Comparison of ENCODE assay signal across 8 cellular contexts in the genomic region with DNA sequence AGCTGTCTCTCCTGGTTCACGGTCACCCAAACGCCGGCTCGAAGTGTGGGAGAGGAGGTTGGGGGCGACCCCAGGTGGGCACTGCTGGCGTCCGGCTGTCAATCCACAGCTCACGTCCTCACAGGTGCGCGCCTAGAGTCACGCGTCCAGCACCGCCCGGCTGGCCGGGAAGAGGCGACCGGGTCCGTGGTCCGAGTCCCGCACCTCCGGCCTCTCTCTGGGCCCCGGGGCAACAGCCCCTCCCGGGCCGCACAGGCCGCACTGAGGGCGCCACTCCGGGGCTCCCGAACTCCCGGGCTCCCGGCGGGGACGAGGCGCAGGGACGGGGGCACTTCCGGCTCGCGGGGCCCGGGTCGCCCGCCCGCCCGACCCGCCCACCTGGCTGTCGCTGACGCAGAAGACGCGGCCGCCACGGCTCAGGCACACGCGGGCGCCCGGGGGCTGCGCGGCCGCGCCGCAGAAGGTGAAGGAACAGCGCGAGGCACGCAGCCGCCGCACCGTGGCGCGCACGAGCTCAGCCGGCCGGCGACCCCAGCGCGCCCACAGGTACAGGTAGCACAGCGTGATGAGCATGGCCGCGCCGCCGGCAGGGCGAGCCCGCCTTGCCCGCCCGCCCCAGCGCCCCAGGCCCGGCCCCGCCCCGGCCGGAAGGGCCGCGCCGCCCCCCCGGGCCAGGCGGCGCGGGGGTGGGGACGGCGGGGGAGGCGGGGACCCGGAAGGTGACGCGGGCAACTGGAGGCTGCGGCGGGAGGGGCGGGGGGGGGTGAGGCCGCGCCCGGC. TPM values are rescaled to one million over a fixed set of nuclear protein-coding genes. Genes with fewer than 3 reads are reported as not detected.
DNase-seq lines count a peak whose midpoint lies in the region; ATAC-seq, FAIRE-seq and TF ChIP-seq lines count a peak whose summit lies in the region.

A gene (minus strand): TSS at position 604 of the 780 bp plus-strand sequence. CDS start 31 bp downstream, at position 573.

- peak within 1 kb of the TSS; percentile 96 for H3K27ac Mint-ChIP-seq in activated naive CD8-positive, alpha-beta T cell treated with anti-CD3 and anti-CD28 coated beads for 36 hours

- H3K9me3 ChIP-seq in SU-DHL-6 (ENCODE audit: insufficient read depth, low read length) (no peaks in the 10 kb centered on the region), aorta (ENCODE audit: control insufficient read depth, low read length) (no peaks in the 10 kb centered on the region)

- DNase-seq in GM06990 (ENCODE audit: extremely low read depth, insufficient read length) = peak; percentile 89
- peak; percentile 86 for DNase-seq in H54 (ENCODE audit: insufficient read length, low spot score)
- DNase-seq in M059J (ENCODE audit: low read depth) = peak; percentile 70
- peak; percentile 81 for DNase-seq in activated naive CD8-positive, alpha-beta T cell treated with anti-CD3 and anti-CD28 coated beads for 36 hours
- peak; percentile 70 for DNase-seq in left cardiac atrium
- DNase-seq in aorta = peak in 1 of 2 donors; percentile 80

- peak within 1 kb of the TSS; percentile 90 for H2AFZ ChIP-seq in SU-DHL-6 (ENCODE audit: low read depth, low read length, severe bottlenecking)

- peaks cover 9% of the 10 kb centered on the region for H3F3A ChIP-seq in SU-DHL-6 (ENCODE audit: insufficient read depth)

- 0 to 1% methylated on average over 15 to 105 of the region's 105 CpGs for WGBS in aorta, 2 donors

- peak; percentile 92 for TF ChIP-seq POLR2A in H54 (IDR thresholded peaks at IDR 0.05; ENCODE audit: low read depth, low read length)

- TF ChIP-seq CTCF in GM06990 (IDR thresholded peaks at IDR 0.05; ENCODE audit: insufficient read depth, low read length, poor library complexity, severe bottlenecking) = no peak
- no peak for TF ChIP-seq CTCF in SU-DHL-6 (IDR thresholded peaks at IDR 0.05; ENCODE audit: insufficient read depth, low read length, poor library complexity, severe bottlenecking)

- H3K9me2 ChIP-seq in SU-DHL-6 (replicated peaks; ENCODE audit: insufficient read depth, low read length) = no peaks in the 10 kb centered on the region

- peak within 1 kb of the TSS; percentile 73 for H3K4me2 ChIP-seq in SU-DHL-6 (ENCODE audit: low read depth, low read length, poor library complexity, severe bottlenecking)

- H3K4me1 ChIP-seq in rectal smooth muscle tissue (ENCODE audit: control insufficient read depth, insufficient read depth, low read length) = peaks cover 2% of the 10 kb centered on the region
- H3K4me1 ChIP-seq in aorta (ENCODE audit: control insufficient read depth in 1 of 2, insufficient read depth in 2 of 2, low read length in 2 of 2) = no peaks in the 10 kb centered on the region

- no peaks in the 10 kb centered on the region for H3K36me3 ChIP-seq in GM06990 (ENCODE audit: control insufficient read depth, insufficient read depth, low read length)
- H3K36me3 ChIP-seq in SU-DHL-6 (ENCODE audit: low read length) = no peaks in the 10 kb centered on the region
- H3K36me3 ChIP-seq in rectal smooth muscle tissue (ENCODE audit: control insufficient read depth, insufficient read depth, low read length) = no peaks in the 10 kb centered on the region
- no peaks in the 10 kb centered on the region for H3K36me3 ChIP-seq in aorta (ENCODE audit: control insufficient read depth in 1 of 2, insufficient read depth in 2 of 2, low read length in 1 of 2)

- H3K27me3 ChIP-seq in GM06990 (replicated peaks; ENCODE audit: control insufficient read depth, insufficient read depth, low read length) (no peaks in the 10 kb centered on the region), SU-DHL-6 (ENCODE audit: low read length) (no peaks in the 10 kb centered on the region), rectal smooth muscle tissue (ENCODE audit: control insufficient read depth, insufficient read depth, low read length) (no peaks in the 10 kb centered on the region), aorta (ENCODE audit: control insufficient read depth in 1 of 2, insufficient read depth in 2 of 2, low read length in 1 of 2) (no peaks in the 10 kb centered on the region)

- FAIRE-seq in H54 (lab: Jason Lieb, UNC) = no peak

- H3K36me3 Mint-ChIP-seq in activated naive CD8-positive, alpha-beta T cell treated with anti-CD3 and anti-CD28 coated beads for 36 hours = peaks cover 12% of the 10 kb centered on the region

- H4K20me1 ChIP-seq in SU-DHL-6 (ENCODE audit: low read depth, low read length) = no peaks in the 10 kb centered on the region

- intact Hi-C loops in left cardiac atrium (cut with DNase I) (no loop called here), aorta (cut with DNase I) (loop anchor here in 1 of 2 donors (1.0 kb wide), 1 partner anchor 23 kb away; no protein-coding TSS in a partner anchor)

- peaks cover 18% of the 10 kb centered on the region for H3K4me1 Mint-ChIP-seq in activated naive CD8-positive, alpha-beta T cell treated with anti-CD3 and anti-CD28 coated beads for 36 hours

- H3K4me3 Mint-ChIP-seq in activated naive CD8-positive, alpha-beta T cell treated with anti-CD3 and anti-CD28 coated beads for 36 hours = peak within 1 kb of the TSS; percentile 90

- H3K4me3 ChIP-seq in GM06990 (replicated peaks; ENCODE audit: low read depth, low read length) = peak within 1 kb of the TSS; percentile 79
- H3K4me3 ChIP-seq in SU-DHL-6 (ENCODE audit: insufficient read depth, low read length, poor library complexity, severe bottlenecking) = peak within 1 kb of the TSS; percentile 99
- H3K4me3 ChIP-seq in rectal smooth muscle tissue (ENCODE audit: low read length) = peak within 1 kb of the TSS; percentile 89
- peak within 1 kb of the TSS; percentile 89 to 97 for H3K4me3 ChIP-seq in aorta (ENCODE audit: low read length in 2 of 2)

- H3K9me3 Mint-ChIP-seq in activated naive CD8-positive, alpha-beta T cell treated with anti-CD3 and anti-CD28 coated beads for 36 hours = no peaks in the 10 kb centered on the region

- ATAC-seq in left cardiac atrium (peak; percentile 93), aorta (ENCODE audit: low FRiP score) (peak; percentile 83)

- peak within 1 kb of the TSS; percentile 97 for H3K9ac ChIP-seq in SU-DHL-6 (ENCODE audit: low read length)
- peak within 1 kb of the TSS; percentile 38 for H3K9ac ChIP-seq in rectal smooth muscle tissue (ENCODE audit: low read length)

- H3K27ac ChIP-seq in SU-DHL-6 (ENCODE audit: low read depth, low read length) (peak within 1 kb of the TSS; percentile 75), rectal smooth muscle tissue (ENCODE audit: low read depth, low read length) (peak within 1 kb of the TSS; percentile 74), aorta (ENCODE audit: low read depth in 1 of 2, low read length in 2 of 2) (peak within 1 kb of the TSS; percentile 0 to 50)

- H3K79me2 ChIP-seq in SU-DHL-6 (ENCODE audit: insufficient read depth, low read length) = no peaks in the 10 kb centered on the region

- H3K27me3 Mint-ChIP-seq in activated naive CD8-positive, alpha-beta T cell treated with anti-CD3 and anti-CD28 coated beads for 36 hours = no peaks in the 10 kb centered on the region

RNA-seq across cellular contexts. Expression of the gene that starts here (rescaled TPM):
- total RNA-seq in M059J (2014; rRNA removed; shearing (Covaris generic)) = 18.9 and 22.9 TPM in 2 replicates
- 10 to 100 TPM; 12.2 to 13.7 TPM for total RNA-seq in activated naive CD8-positive, alpha-beta T cell treated with anti-CD3 and anti-CD28 coated beads for 36 hours
- total RNA-seq in left cardiac atrium (1 to 10 TPM; 8.3 to 8.9 TPM), aorta (10 to 100 TPM; 17.3 to 19.7 TPM)
- polyA plus RNA-seq in aorta = 1 to 10 TPM; 2.1 to 4.0 TPM

Comparison
In these comparisons a context has a peak if more than half of its experiments do, and no peak if none do; other contexts are left out.
1. H3K27ac ChIP-seq: peak in every context shown above with its lines; median percentile 75 in SU-DHL-6; 74 in rectal smooth muscle tissue; 25 in aorta.